ENCODE assay signal across 24 cellular contexts in genomic region chr12:19033244-19033643, GRCh38.
"Had no signal": no experiment of that assay in that cellular context is flagged by ENCODE, and none has a peak within 500 bp of the region (broad histone marks: within the 10 kb centered on the region; RNA-seq: fewer than 3 reads in every experiment).

No MANE protein-coding gene starts in this region.

- H3K36me3 ChIP-seq: esophagus muscularis mucosa, gastroesophageal sphincter, heart left ventricle, left ventricle myocardium inferior, lower lobe of right lung had no signal

- H3K27me3 ChIP-seq: dorsolateral prefrontal cortex, esophagus muscularis mucosa, foreskin keratinocyte, gastroesophageal sphincter, heart left ventricle, hepatocyte had no signal

- H3K9me3 ChIP-seq: gastroesophageal sphincter, lower lobe of right lung had no signal

- H3K27ac ChIP-seq: coronary artery, dorsolateral prefrontal cortex, esophagus muscularis mucosa, foreskin keratinocyte, heart left ventricle, hepatocyte, left ventricle myocardium inferior, lower lobe of right lung had no signal

- H3K4me3 ChIP-seq: coronary artery, dorsolateral prefrontal cortex, esophagus muscularis mucosa, gastroesophageal sphincter, heart left ventricle, hepatocyte, left ventricle myocardium inferior, lower lobe of right lung, mucosa of descending colon had no signal

- FAIRE-seq: colon, endothelial cell of umbilical vein, frontal cortex, kidney had no signal

- DNase-seq: dermis blood vessel endothelial cell; dorsolateral prefrontal cortex; effector CD4-positive, alpha-beta T cell; effector memory CD4-positive, alpha-beta T cell; foreskin keratinocyte; heart left ventricle; hypothalamus; immature natural killer cell; islet precursor cell; kidney; kidney glomerular epithelial cell; left colon; left ventricle myocardium inferior; lower lobe of right lung; mesenchymal stem cell; mucosa of descending colon; naive B cell had no signal
